ENCODE assay signal across 1 cellular context in the genomic region with DNA sequence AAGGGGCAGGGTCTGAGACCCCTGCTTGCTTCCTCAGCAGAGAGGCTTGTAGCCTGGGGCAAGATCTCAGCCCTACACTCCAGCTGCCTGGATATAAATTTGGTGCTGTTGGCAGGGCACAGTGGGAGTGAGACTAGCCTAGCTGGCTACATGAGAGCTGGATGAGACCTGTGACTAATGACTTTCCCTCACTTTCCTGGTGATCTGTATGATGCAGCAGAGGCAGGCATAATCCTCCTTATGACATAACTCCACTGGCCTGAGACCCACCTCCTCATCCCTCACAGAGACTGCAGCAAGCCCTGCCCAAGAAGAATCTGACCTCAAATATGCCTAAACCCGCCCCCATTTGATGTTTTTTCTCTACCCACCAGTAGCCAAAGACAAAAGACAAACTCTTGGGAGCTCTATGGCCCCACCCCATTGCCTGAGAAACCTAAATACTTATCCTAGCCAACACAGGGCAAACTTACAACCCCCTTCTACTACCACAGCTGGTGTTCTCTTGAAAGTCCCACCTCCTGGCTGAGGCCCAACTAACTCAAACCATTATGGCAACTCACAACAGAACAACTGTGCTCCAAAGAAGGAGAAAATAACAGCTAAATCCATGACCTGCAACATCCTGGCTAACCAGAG.
TF ChIP-seq lines count a peak whose summit lies in the region.

No MANE protein-coding gene starts in this region.

TF ChIP-seq in HepG2, 621 proteins besides CTCF, POLR2A, EP300 and RAD21 (continued from another document):
- TF ChIP-seq, protein P1, sequence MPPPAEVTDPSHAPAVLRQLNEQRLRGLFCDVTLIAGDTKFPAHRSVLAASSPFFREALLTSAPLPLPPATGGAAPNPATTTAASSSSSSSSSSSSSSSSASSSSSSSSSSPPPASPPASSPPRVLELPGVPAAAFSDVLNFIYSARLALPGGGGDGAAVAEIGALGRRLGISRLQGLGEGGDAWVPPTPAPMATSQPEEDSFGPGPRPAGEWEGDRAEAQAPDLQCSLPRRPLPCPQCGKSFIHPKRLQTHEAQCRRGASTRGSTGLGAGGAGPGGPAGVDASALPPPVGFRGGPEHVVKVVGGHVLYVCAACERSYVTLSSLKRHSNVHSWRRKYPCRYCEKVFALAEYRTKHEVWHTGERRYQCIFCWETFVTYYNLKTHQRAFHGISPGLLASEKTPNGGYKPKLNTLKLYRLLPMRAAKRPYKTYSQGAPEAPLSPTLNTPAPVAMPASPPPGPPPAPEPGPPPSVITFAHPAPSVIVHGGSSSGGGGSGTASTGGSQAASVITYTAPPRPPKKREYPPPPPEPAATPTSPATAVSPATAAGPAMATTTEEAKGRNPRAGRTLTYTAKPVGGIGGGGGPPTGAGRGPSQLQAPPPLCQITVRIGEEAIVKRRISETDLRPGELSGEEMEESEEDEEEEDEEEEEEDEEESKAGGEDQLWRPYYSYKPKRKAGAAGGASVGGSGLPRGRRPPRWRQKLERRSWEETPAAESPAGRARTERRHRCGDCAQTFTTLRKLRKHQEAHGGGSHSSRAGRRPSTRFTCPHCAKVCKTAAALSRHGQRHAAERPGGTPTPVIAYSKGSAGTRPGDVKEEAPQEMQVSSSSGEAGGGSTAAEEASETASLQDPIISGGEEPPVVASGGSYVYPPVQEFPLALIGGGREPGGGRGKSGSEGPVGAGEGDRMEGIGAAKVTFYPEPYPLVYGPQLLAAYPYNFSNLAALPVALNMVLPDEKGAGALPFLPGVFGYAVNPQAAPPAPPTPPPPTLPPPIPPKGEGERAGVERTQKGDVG (CRISPR knock-in tag; IDR thresholded peaks at IDR 0.05; ENCODE audit: borderline replicate concordance) = no peak
- TF ChIP-seq, protein P2, sequence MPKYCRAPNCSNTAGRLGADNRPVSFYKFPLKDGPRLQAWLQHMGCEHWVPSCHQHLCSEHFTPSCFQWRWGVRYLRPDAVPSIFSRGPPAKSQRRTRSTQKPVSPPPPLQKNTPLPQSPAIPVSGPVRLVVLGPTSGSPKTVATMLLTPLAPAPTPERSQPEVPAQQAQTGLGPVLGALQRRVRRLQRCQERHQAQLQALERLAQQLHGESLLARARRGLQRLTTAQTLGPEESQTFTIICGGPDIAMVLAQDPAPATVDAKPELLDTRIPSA (CRISPR knock-in tag; IDR thresholded peaks at IDR 0.05; ENCODE audit: borderline replicate concordance) = no peak
- TF ChIP-seq, protein P3, sequence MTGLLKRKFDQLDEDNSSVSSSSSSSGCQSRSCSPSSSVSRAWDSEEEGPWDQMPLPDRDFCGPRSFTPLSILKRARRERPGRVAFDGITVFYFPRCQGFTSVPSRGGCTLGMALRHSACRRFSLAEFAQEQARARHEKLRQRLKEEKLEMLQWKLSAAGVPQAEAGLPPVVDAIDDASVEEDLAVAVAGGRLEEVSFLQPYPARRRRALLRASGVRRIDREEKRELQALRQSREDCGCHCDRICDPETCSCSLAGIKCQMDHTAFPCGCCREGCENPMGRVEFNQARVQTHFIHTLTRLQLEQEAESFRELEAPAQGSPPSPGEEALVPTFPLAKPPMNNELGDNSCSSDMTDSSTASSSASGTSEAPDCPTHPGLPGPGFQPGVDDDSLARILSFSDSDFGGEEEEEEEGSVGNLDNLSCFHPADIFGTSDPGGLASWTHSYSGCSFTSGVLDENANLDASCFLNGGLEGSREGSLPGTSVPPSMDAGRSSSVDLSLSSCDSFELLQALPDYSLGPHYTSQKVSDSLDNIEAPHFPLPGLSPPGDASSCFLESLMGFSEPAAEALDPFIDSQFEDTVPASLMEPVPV (CRISPR knock-in tag; IDR thresholded peaks at IDR 0.05) = no peak
- TF ChIP-seq KLF16 (CRISPR knock-in tag; IDR thresholded peaks at IDR 0.05) = no peak
TF ChIP-seq in HepG2: peak in this region for 0.
